Comparison of ENCODE assay signal across 16 cellular contexts in genomic region chr6:124669713-124670480, GRCh38.
"Had no signal": no experiment of that assay in that cellular context is flagged by ENCODE, and none has a peak within 500 bp of the region (broad histone marks: within the 10 kb centered on the region; RNA-seq: fewer than 3 reads in every experiment).

No MANE protein-coding gene starts in this region.

- H3K4me3 ChIP-seq: cardiac muscle cell, skin epidermis, transverse colon had no signal

- H3K36me3 Mint-ChIP-seq: activated naive CD8-positive, alpha-beta T cell treated with anti-CD3 and anti-CD28 coated beads, Interleukin-2, amount 10 ng/mL, durations not matched to agents 7 days and 5 days had no signal

- H3K27ac Mint-ChIP-seq: activated naive CD8-positive, alpha-beta T cell treated with anti-CD3 and anti-CD28 coated beads, Interleukin-2, amount 10 ng/mL, durations not matched to agents 7 days and 5 days had no signal

- H3K9me3 Mint-ChIP-seq: activated naive CD8-positive, alpha-beta T cell treated with anti-CD3 and anti-CD28 coated beads, Interleukin-2, amount 10 ng/mL, durations not matched to agents 7 days and 5 days had no signal

- H3K36me3 ChIP-seq: cardiac muscle cell, transverse colon had no signal

- H3K27me3 Mint-ChIP-seq: activated naive CD8-positive, alpha-beta T cell treated with anti-CD3 and anti-CD28 coated beads, Interleukin-2, amount 10 ng/mL, durations not matched to agents 7 days and 5 days had no signal

- H3K27me3 ChIP-seq: cardiac muscle cell, transverse colon had no signal

- H3K4me1 ChIP-seq: parathyroid adenoma, transverse colon had no signal

- H3K4me3 Mint-ChIP-seq: activated naive CD8-positive, alpha-beta T cell treated with anti-CD3 and anti-CD28 coated beads, Interleukin-2, amount 10 ng/mL, durations not matched to agents 7 days and 5 days had no signal

- DNase-seq: activated CD4-positive, CD25-positive, alpha-beta regulatory T cell treated with anti-CD3 and anti-CD28 coated beads, Interleukin-2, amount 50 U/mL, for 72 hours; activated naive CD4-positive, alpha-beta T cell; activated naive CD8-positive, alpha-beta T cell treated with anti-CD3 and anti-CD28 coated beads, Interleukin-2, amount 10 ng/mL, durations not matched to agents 7 days and 5 days; foreskin fibroblast; glutamatergic neuron; hypothalamus; kidney glomerular epithelial cell; left ventricle myocardium superior; stimulated activated CD4-positive, alpha-beta T cell treated with anti-CD3 and anti-CD28 coated beads, Interleukin-15, amount 100 ng/mL, for 24 hours; stimulated activated CD4-positive, alpha-beta T cell treated with anti-CD3 and anti-CD28 coated beads, Interleukin-4, amount 100 ng/mL, for 1 hour; stimulated activated naive CD4-positive, alpha-beta T cell; substantia nigra; transverse colon had no signal

- H3K4me1 Mint-ChIP-seq: activated naive CD8-positive, alpha-beta T cell treated with anti-CD3 and anti-CD28 coated beads, Interleukin-2, amount 10 ng/mL, durations not matched to agents 7 days and 5 days had no signal

- H2AFZ ChIP-seq: parathyroid adenoma had no signal

- H3K27ac ChIP-seq: cardiac muscle cell, parathyroid adenoma, skin epidermis, transverse colon had no signal

- H3K9ac ChIP-seq: parathyroid adenoma had no signal
